Comparison of ENCODE assay signal across 19 cellular contexts in genomic region chr1:20404466-20404865, GRCh38.
DNase-seq lines count a peak whose midpoint lies in the region; ATAC-seq and TF ChIP-seq lines count a peak whose summit lies in the region.
"Had no signal": no experiment of that assay in that cellular context is flagged by ENCODE, and none has a peak within 500 bp of the region (broad histone marks: within the 10 kb centered on the region; RNA-seq: fewer than 3 reads in every experiment).

No MANE protein-coding gene starts in this region.

- H3K9me3 Mint-ChIP-seq in WTC11, result 0 out of 2 replicates have a peak, but pooled peaks cover 4% of the 10 kb centered on the region
- H3K9me3 Mint-ChIP-seq: stimulated activated naive CD8-positive, alpha-beta T cell treated with anti-CD3 and anti-CD28 coated beads, Interleukin-15, amount 100 ng/mL, for 72 hours; type B pancreatic cell had no signal

- H3K27ac ChIP-seq in SJCRH30, result no peak overlapping the region
- H3K27ac ChIP-seq: ovary had no signal

- H3K36me3 ChIP-seq in SJCRH30, result no peaks in the 10 kb centered on the region
- H3K36me3 ChIP-seq: ovary had no signal

- no peak for ATAC-seq in WTC11
- no peak for ATAC-seq in GM18873 (IDR thresholded peaks at IDR 0.05; ENCODE audit: low FRiP score, unreplicated experiment)
- ATAC-seq: left ventricle myocardium superior; stimulated activated naive CD8-positive, alpha-beta T cell treated with anti-CD3 and anti-CD28 coated beads, Interleukin-15, amount 100 ng/mL, for 72 hours had no signal

- peaks cover 21% of the 10 kb centered on the region; the same call in 1 of the 2 replicates for H3K27me3 ChIP-seq in SJCRH30
- H3K27me3 ChIP-seq: ovary had no signal

- H3K27me3 Mint-ChIP-seq in WTC11 (ENCODE audit: low read depth), result peaks cover 100% of the 10 kb centered on the region

- no peak overlapping the region for H3K27ac Mint-ChIP-seq in WTC11
- H3K27ac Mint-ChIP-seq: stimulated activated naive CD8-positive, alpha-beta T cell treated with anti-CD3 and anti-CD28 coated beads, Interleukin-15, amount 100 ng/mL, for 72 hours; type B pancreatic cell had no signal

- no peak overlapping the region for H3K4me3 ChIP-seq in SJCRH30
- H3K4me3 ChIP-seq: ovary had no signal

- H3K36me3 Mint-ChIP-seq in WTC11, result no peaks in the 10 kb centered on the region
- H3K36me3 Mint-ChIP-seq: type B pancreatic cell had no signal

- DNase-seq in NCI-H1417 (lab: John Stamatoyannopoulos, UW), result peak in 2 of 3 experiments; percentile 43 to 45
- DNase-seq in NCI-H1417 treated with DMSO at 0.1 percent for 48 hours (lab: John Stamatoyannopoulos, UW), result no peak
- DNase-seq in WTC11 (ENCODE audit: low spot score), result peak; percentile 53
- peak; percentile 39 to 93 (median 72) for DNase-seq in head of caudate nucleus
- peak; percentile 62 for DNase-seq in putamen (ENCODE audit: low spot score)
- no peak for DNase-seq in SJCRH30
- DNase-seq in amniotic stem cell (lab: John Stamatoyannopoulos, UW), result no peak
- DNase-seq: 8988T; activated CD4-positive, alpha-beta T cell treated with anti-CD3 and anti-CD28 coated beads for 4 hours; activated effector memory CD4-positive, alpha-beta T cell treated with Interleukin-2 at 50 U/mL for 16 hours; effector CD4-positive, alpha-beta T cell; glutamatergic neuron; left ventricle myocardium superior; ovary; stimulated activated CD4-positive, alpha-beta T cell treated with anti-CD3 and anti-CD28 coated beads, Interleukin-2, amount 100 ng/mL, for 24 hours; stimulated activated naive CD8-positive, alpha-beta T cell treated with anti-CD3 and anti-CD28 coated beads, Interleukin-15, amount 100 ng/mL, for 72 hours; T1000 had no signal

- H3K4me3 Mint-ChIP-seq in WTC11, result no peak overlapping the region
- H3K4me3 Mint-ChIP-seq: stimulated activated naive CD8-positive, alpha-beta T cell treated with anti-CD3 and anti-CD28 coated beads, Interleukin-15, amount 100 ng/mL, for 72 hours; type B pancreatic cell had no signal

- CTCF ChIA-PET in WTC11 (lab: Charles Lee), result interaction anchor here (2.1 kb wide), 1 partner anchor 43 kb away, joined by 6 read pairs; no protein-coding TSS in a partner anchor

- no peak for TF ChIP-seq CTCF in WTC11 (IDR thresholded peaks at IDR 0.05)

- H3K9me3 ChIP-seq in SJCRH30 (replicated peaks), result no peaks in the 10 kb centered on the region
- H3K9me3 ChIP-seq: ovary had no signal

- no peaks in the 10 kb centered on the region for H3K4me1 ChIP-seq in SJCRH30

- POLR2A ChIA-PET in WTC11 (lab: Charles Lee), result no interaction called here

- peaks cover 20% of the 10 kb centered on the region for H3K4me1 Mint-ChIP-seq in WTC11

- intact Hi-C loops in head of caudate nucleus (cut with DNase I), result no loop called here

TF ChIP-seq in WTC11, 78 proteins besides CTCF, POLR2A, EP300 and RAD21 (continues in another document):
- TF ChIP-seq SOX15 (CRISPR knock-in tag; IDR thresholded peaks at IDR 0.05) (no peak), ZNF219 (CRISPR knock-in tag; IDR thresholded peaks at IDR 0.05; ENCODE audit: borderline replicate concordance) (no peak), SP1 (CRISPR knock-in tag; conservative IDR thresholded peaks at IDR 0.05) (no peak), ZNF232 (CRISPR knock-in tag; IDR thresholded peaks at IDR 0.05) (no peak), E2F1 (CRISPR knock-in tag; IDR thresholded peaks at IDR 0.05) (no peak), ZNF121 (CRISPR knock-in tag; IDR thresholded peaks at IDR 0.05) (no peak), ZMAT4 (CRISPR knock-in tag; IDR thresholded peaks at IDR 0.05) (no peak), AFF4 (CRISPR knock-in tag; IDR thresholded peaks at IDR 0.05; ENCODE audit: borderline replicate concordance) (no peak), RORB (CRISPR knock-in tag; IDR thresholded peaks at IDR 0.05) (no peak)
- TF ChIP-seq, protein P1, sequence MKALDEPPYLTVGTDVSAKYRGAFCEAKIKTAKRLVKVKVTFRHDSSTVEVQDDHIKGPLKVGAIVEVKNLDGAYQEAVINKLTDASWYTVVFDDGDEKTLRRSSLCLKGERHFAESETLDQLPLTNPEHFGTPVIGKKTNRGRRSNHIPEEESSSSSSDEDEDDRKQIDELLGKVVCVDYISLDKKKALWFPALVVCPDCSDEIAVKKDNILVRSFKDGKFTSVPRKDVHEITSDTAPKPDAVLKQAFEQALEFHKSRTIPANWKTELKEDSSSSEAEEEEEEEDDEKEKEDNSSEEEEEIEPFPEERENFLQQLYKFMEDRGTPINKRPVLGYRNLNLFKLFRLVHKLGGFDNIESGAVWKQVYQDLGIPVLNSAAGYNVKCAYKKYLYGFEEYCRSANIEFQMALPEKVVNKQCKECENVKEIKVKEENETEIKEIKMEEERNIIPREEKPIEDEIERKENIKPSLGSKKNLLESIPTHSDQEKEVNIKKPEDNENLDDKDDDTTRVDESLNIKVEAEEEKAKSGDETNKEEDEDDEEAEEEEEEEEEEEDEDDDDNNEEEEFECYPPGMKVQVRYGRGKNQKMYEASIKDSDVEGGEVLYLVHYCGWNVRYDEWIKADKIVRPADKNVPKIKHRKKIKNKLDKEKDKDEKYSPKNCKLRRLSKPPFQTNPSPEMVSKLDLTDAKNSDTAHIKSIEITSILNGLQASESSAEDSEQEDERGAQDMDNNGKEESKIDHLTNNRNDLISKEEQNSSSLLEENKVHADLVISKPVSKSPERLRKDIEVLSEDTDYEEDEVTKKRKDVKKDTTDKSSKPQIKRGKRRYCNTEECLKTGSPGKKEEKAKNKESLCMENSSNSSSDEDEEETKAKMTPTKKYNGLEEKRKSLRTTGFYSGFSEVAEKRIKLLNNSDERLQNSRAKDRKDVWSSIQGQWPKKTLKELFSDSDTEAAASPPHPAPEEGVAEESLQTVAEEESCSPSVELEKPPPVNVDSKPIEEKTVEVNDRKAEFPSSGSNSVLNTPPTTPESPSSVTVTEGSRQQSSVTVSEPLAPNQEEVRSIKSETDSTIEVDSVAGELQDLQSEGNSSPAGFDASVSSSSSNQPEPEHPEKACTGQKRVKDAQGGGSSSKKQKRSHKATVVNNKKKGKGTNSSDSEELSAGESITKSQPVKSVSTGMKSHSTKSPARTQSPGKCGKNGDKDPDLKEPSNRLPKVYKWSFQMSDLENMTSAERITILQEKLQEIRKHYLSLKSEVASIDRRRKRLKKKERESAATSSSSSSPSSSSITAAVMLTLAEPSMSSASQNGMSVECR (CRISPR knock-in tag; IDR thresholded peaks at IDR 0.05; ENCODE audit: borderline replicate concordance), result no peak
- TF ChIP-seq, protein P2, sequence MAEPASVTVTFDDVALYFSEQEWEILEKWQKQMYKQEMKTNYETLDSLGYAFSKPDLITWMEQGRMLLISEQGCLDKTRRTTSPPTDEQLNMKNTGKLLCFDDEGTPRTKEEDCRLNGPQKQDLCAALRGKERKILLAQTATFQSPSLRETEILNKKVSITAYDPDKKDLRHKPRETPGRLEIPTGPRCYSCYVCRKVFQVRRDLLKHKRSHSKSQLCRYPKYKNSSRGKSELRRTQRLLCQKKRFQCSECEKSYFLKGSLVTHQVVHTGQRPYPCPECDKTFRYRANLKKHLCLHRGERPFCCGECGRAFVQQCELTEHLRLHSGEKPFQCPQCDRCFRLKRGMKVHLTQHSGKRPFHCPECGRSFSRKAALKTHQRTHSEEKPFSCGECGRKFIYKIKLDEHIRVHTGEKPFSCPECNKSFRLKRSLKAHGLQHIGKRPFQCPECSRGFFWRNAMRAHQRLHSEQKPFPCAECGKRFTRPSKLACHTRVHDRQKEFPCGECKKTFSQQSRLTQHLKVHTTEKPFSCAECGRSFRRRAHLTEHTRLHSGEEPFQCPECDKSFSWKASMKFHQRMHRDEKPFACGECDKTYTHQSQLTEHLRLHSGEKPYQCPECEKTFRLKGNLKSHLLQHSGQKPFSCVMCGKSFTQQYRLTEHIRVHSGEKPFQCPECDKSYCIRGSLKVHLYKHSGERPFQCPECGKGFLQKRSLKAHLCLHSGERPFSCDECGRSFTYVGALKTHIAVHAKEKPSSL (CRISPR knock-in tag; conservative IDR thresholded peaks at IDR 0.05), result no peak

Comparison
In these comparisons a context has a peak if more than half of its experiments do, and no peak if none do; other contexts are left out.
1. DNase-seq: peak in NCI-H1417 (2 of 3), WTC11 (single experiment), head of caudate nucleus (42 of 42) and putamen (single experiment); none in NCI-H1417 treated with DMSO at 0.1 percent for 48 hours (single experiment), SJCRH30 (0 of 2) and amniotic stem cell (single experiment).